Comparison of ENCODE assay signal across 14 cellular contexts in genomic region chr14:91910201-91910600, GRCh38. TPM values are rescaled to one million over a fixed set of nuclear protein-coding genes. Genes with fewer than 3 reads are reported as not detected.
DNase-seq lines count a peak whose midpoint lies in the region; ATAC-seq and TF ChIP-seq lines count a peak whose summit lies in the region.
"Had no signal": no experiment of that assay in that cellular context is flagged by ENCODE, and none has a peak within 500 bp of the region (broad histone marks: within the 10 kb centered on the region; RNA-seq: fewer than 3 reads in every experiment).

No MANE protein-coding gene starts in this region.

- no peaks in the 10 kb centered on the region for H3K27me3 Mint-ChIP-seq in activated CD4-positive, alpha-beta T cell treated with anti-CD3 and anti-CD28 coated beads, Interleukin-2, amount 10 ng/mL, durations not matched to agents 24 days and 14 days
- peaks cover 0 to 5% (median 3%) of the 10 kb centered on the region in 3 donors for H3K27me3 Mint-ChIP-seq in immature natural killer cell (ENCODE audit: low read depth in 3 of 3)

- peaks cover 11% of the 10 kb centered on the region for H3K4me1 Mint-ChIP-seq in activated CD4-positive, alpha-beta T cell treated with anti-CD3 and anti-CD28 coated beads, Interleukin-2, amount 10 ng/mL, durations not matched to agents 24 days and 14 days
- peaks cover 42 to 47% of the 10 kb centered on the region in 2 donors for H3K4me1 Mint-ChIP-seq in immature natural killer cell

- H3K36me3 ChIP-seq in sigmoid colon, result no peaks in the 10 kb centered on the region
- H3K36me3 ChIP-seq: BLaER1 treated with 17β-estradiol and CSF1 and Interleukin-3, amounts not matched to agents 10 nM and 100 nM had no signal

- no peak overlapping the region for H3K27ac ChIP-seq in sigmoid colon
- H3K27ac ChIP-seq: BLaER1 treated with 17β-estradiol and CSF1 and Interleukin-3, amounts not matched to agents 10 nM and 100 nM had no signal

- no peaks in the 10 kb centered on the region for H3K9me3 Mint-ChIP-seq in activated CD4-positive, alpha-beta T cell treated with anti-CD3 and anti-CD28 coated beads, Interleukin-2, amount 10 ng/mL, durations not matched to agents 24 days and 14 days
- no peaks in the 10 kb centered on the region for H3K9me3 Mint-ChIP-seq in immature natural killer cell
- H3K9me3 Mint-ChIP-seq: HFFc6 had no signal

- DNase-seq in activated CD4-positive, alpha-beta T cell treated with anti-CD3 and anti-CD28 coated beads, Interleukin-2, amount 10 ng/mL, durations not matched to agents 24 days and 14 days, result no peak
- DNase-seq in activated CD4-positive, alpha-beta T cell treated with anti-CD3 and anti-CD28 coated beads for 48 hours, result no peak
- DNase-seq in immature natural killer cell (no peak), sigmoid colon (peak; percentile 17), HuH-7.5 (ENCODE audit: low spot score) (no peak), sciatic nerve (ENCODE audit: low spot score) (no peak), islet precursor cell (no peak)
- DNase-seq: ACHN; CD4-positive, CD25-positive, alpha-beta regulatory T cell; DMS 273 treated with DMSO at 0.1 percent for 48 hours; HCEC 1CT; HFFc6 had no signal

- no peak overlapping the region for H3K4me3 ChIP-seq in sigmoid colon
- H3K4me3 ChIP-seq: BLaER1 treated with 17β-estradiol and CSF1 and Interleukin-3, amounts not matched to agents 10 nM and 100 nM had no signal

- H3K4me3 Mint-ChIP-seq in activated CD4-positive, alpha-beta T cell treated with anti-CD3 and anti-CD28 coated beads, Interleukin-2, amount 10 ng/mL, durations not matched to agents 24 days and 14 days, result no peak overlapping the region
- H3K4me3 Mint-ChIP-seq in immature natural killer cell, result peak overlapping the region; percentile 4 to 74 (median 49)
- H3K4me3 Mint-ChIP-seq: CD4-positive, CD25-positive, alpha-beta regulatory T cell; HFFc6 had no signal

- no peaks in the 10 kb centered on the region for H3K36me3 Mint-ChIP-seq in activated CD4-positive, alpha-beta T cell treated with anti-CD3 and anti-CD28 coated beads, Interleukin-2, amount 10 ng/mL, durations not matched to agents 24 days and 14 days (ENCODE audit: low read depth)
- no peaks in the 10 kb centered on the region for H3K36me3 Mint-ChIP-seq in immature natural killer cell
- H3K36me3 Mint-ChIP-seq: CD4-positive, CD25-positive, alpha-beta regulatory T cell had no signal

- TF ChIP-seq EP300 in sigmoid colon (IDR thresholded peaks at IDR 0.05), result no peak

- peaks cover 0 to 6% (median 0%) of the 10 kb centered on the region in 4 donors for H3K4me1 ChIP-seq in sigmoid colon

- no peak for TF ChIP-seq POLR2A in sigmoid colon (IDR thresholded peaks at IDR 0.05)

- no peaks in the 10 kb centered on the region for H3K9me3 ChIP-seq in sigmoid colon

- no peaks in the 10 kb centered on the region for H3K27me3 ChIP-seq in sigmoid colon
- H3K27me3 ChIP-seq: BLaER1 treated with 17β-estradiol and CSF1 and Interleukin-3, amounts not matched to agents 10 nM and 100 nM had no signal

- WGBS in sigmoid colon, 2 donors, result 89 to 90% methylated on average over 9 of the region's 9 CpGs

- no peak for TF ChIP-seq CTCF in sigmoid colon (IDR thresholded peaks at IDR 0.05)

- no peak for ATAC-seq in sciatic nerve

- peak overlapping the region; percentile 29 for H3K27ac Mint-ChIP-seq in activated CD4-positive, alpha-beta T cell treated with anti-CD3 and anti-CD28 coated beads, Interleukin-2, amount 10 ng/mL, durations not matched to agents 24 days and 14 days
- peak overlapping the region in 4 of 6 donors; percentile 12 to 77 (median 30) for H3K27ac Mint-ChIP-seq in immature natural killer cell
- H3K27ac Mint-ChIP-seq: HFFc6 had no signal

- intact Hi-C loops in activated CD4-positive, alpha-beta T cell treated with anti-CD3 and anti-CD28 coated beads, Interleukin-2, amount 10 ng/mL, durations not matched to agents 24 days and 14 days (cut with micrococcal nuclease), result loop anchor here (5.0 kb wide), 1 partner anchor 108 kb away; no protein-coding TSS in a partner anchor
- intact Hi-C loops in sigmoid colon (cut with DNase I) (loop anchor here (5.0 kb wide), 1 partner anchor 258 kb away; no protein-coding TSS in a partner anchor), sciatic nerve (cut with DNase I) (no loop called here)

RNA-seq across cellular contexts. Expression of gene FBLN5, which starts 37.3 kb away (rescaled TPM):
- total RNA-seq in activated CD4-positive, alpha-beta T cell treated with anti-CD3 and anti-CD28 coated beads, Interleukin-2, amount 10 ng/mL, durations not matched to agents 24 days and 14 days, result 0.68 and 1.3 TPM in 2 replicates
- polyA plus RNA-seq in immature natural killer cell (1 to 10 TPM; 3.0 to 3.8 (median 3.0) TPM), sigmoid colon (10 to 100 TPM in 2 of 3 donors, 1 to 10 TPM in 1; 3.0 to 25.8 (median 19.5) TPM)
- total RNA-seq in sigmoid colon (100 to 1,000 TPM in 2 of 4 donors, 10 to 100 TPM in 2; 91.8 to 253 (median 103) TPM), sciatic nerve (172 TPM)

RNA-seq across cellular contexts. Expression of gene TC2N, which starts 42.9 kb away (rescaled TPM):
- total RNA-seq in activated CD4-positive, alpha-beta T cell treated with anti-CD3 and anti-CD28 coated beads, Interleukin-2, amount 10 ng/mL, durations not matched to agents 24 days and 14 days, result 18.6 and 19.3 TPM in 2 replicates
- polyA plus RNA-seq in immature natural killer cell (100 to 1,000 TPM in 2 of 3 donors, 10 to 100 TPM in 1; 97.4 to 158 (median 112) TPM), sigmoid colon (10 to 100 TPM; 24.9 to 41.6 (median 28.2) TPM)
- total RNA-seq in sigmoid colon (10 to 100 TPM; 12.1 to 49.2 (median 36.5) TPM), sciatic nerve (13.2 TPM)
- total RNA-seq: A172 had no signal

Comparison
In these comparisons a context has a peak if more than half of its experiments do, and no peak if none do; other contexts are left out.
1. RNA of gene FBLN5, which starts 37.3 kb away (total RNA-seq): 172 TPM in sciatic nerve (single experiment) and 91.8 to 253 TPM in sigmoid colon; 0.68 to 1.3 TPM in activated CD4-positive, alpha-beta T cell treated with anti-CD3 and anti-CD28 coated beads, Interleukin-2, amount 10 ng/mL, durations not matched to agents 24 days and 14 days; every median in the first group is over 10 times any median in the second.